8 cellular contexts compared by ENCODE assay signal in genomic region chr7:2527505-2528464, GRCh38. TPM values are rescaled to one million over a fixed set of nuclear protein-coding genes. Genes with fewer than 3 reads are reported as not detected.
DNase-seq lines count a peak whose midpoint lies in the region; ATAC-seq and TF ChIP-seq lines count a peak whose summit lies in the region.

No MANE protein-coding gene starts in this region.

- H3K27ac Mint-ChIP-seq in T-helper 1 cell treated with Interleukin-12 subunit alpha and Interleukin-12 subunit beta and Interleukin-4 antibody, amounts not matched to agents 30 μg/mL and 1 μg/mL, for 36 hours, result peak overlapping the region; percentile 93

- H3K4me1 ChIP-seq in colonic mucosa, result peaks cover 68% of the 10 kb centered on the region

- H3K27me3 Mint-ChIP-seq in T-helper 1 cell treated with Interleukin-12 subunit alpha and Interleukin-12 subunit beta and Interleukin-4 antibody, amounts not matched to agents 30 μg/mL and 1 μg/mL, for 36 hours (ENCODE audit: low read depth), result no peaks in the 10 kb centered on the region

- peak overlapping the region; percentile 75 for H3K4me3 Mint-ChIP-seq in T-helper 1 cell treated with Interleukin-12 subunit alpha and Interleukin-12 subunit beta and Interleukin-4 antibody, amounts not matched to agents 30 μg/mL and 1 μg/mL, for 36 hours

- peaks cover 18% of the 10 kb centered on the region for H3K36me3 Mint-ChIP-seq in T-helper 1 cell treated with Interleukin-12 subunit alpha and Interleukin-12 subunit beta and Interleukin-4 antibody, amounts not matched to agents 30 μg/mL and 1 μg/mL, for 36 hours (ENCODE audit: low read depth)

- H3K36me3 ChIP-seq in colonic mucosa, result no peaks in the 10 kb centered on the region

- H3K9me3 Mint-ChIP-seq in T-helper 1 cell treated with Interleukin-12 subunit alpha and Interleukin-12 subunit beta and Interleukin-4 antibody, amounts not matched to agents 30 μg/mL and 1 μg/mL, for 36 hours, result no peaks in the 10 kb centered on the region

- H3K27me3 ChIP-seq in colonic mucosa, result no peaks in the 10 kb centered on the region

- ATAC-seq in GM18868 (IDR thresholded peaks at IDR 0.05; ENCODE audit: unreplicated experiment) (no peak), HG03108 (IDR thresholded peaks at IDR 0.05; ENCODE audit: unreplicated experiment) (no peak)

- DNase-seq in stimulated activated CD4-positive, alpha-beta T cell treated with anti-CD3 and anti-CD28 coated beads, Interleukin-2, amount 100 ng/mL, for 4 hours (ENCODE audit: low read depth), result peak; percentile 62
- DNase-seq in stimulated activated CD4-positive, alpha-beta T cell treated with anti-CD3 and anti-CD28 coated beads, Interleukin-2, amount 100 ng/mL, for 48 hours, result no peak
- peak; percentile 81 for DNase-seq in colonic mucosa
- peak; percentile 80 for DNase-seq in posterior vena cava (ENCODE audit: low spot score)
- DNase-seq in NCI-H2171 (lab: John Stamatoyannopoulos, UW), result no peak

- H3K4me3 ChIP-seq in colonic mucosa, result no peak overlapping the region

- intact Hi-C loops in colonic mucosa (cut with DNase I), result no loop called here
- intact Hi-C loops in posterior vena cava (cut with DNase I), result no loop called here

- H3K9ac ChIP-seq in colonic mucosa (ENCODE audit: low read depth in 2 of 2, low read length in 2 of 2), result peak overlapping the region; percentile 44 to 76

- H3K27ac ChIP-seq in colonic mucosa, result peak overlapping the region; percentile 71

- peaks cover 35% of the 10 kb centered on the region for H3K4me1 Mint-ChIP-seq in T-helper 1 cell treated with Interleukin-12 subunit alpha and Interleukin-12 subunit beta and Interleukin-4 antibody, amounts not matched to agents 30 μg/mL and 1 μg/mL, for 36 hours (ENCODE audit: low read depth)

- TF ChIP-seq CTCF in colonic mucosa (IDR thresholded peaks at IDR 0.05), result no peak

- H3K9me3 ChIP-seq in colonic mucosa, result no peaks in the 10 kb centered on the region

RNA-seq across cellular contexts. Expression of gene LFNG, which starts 8.2 kb away (rescaled TPM):
- total RNA-seq in colonic mucosa, result 100 to 1,000 TPM in 1 of 2 donors, 10 to 100 TPM in 1; 61.4 to 105 TPM
- 10 to 100 TPM; 15.2 to 16.5 TPM for total RNA-seq in posterior vena cava

RNA-seq across cellular contexts. Expression of gene BRAT1, which starts 27.5 kb away (rescaled TPM):
- total RNA-seq in colonic mucosa (10 to 100 TPM; 19.3 to 40.0 TPM), posterior vena cava (10 to 100 TPM; 16.3 to 17.2 TPM)

RNA-seq across cellular contexts. Expression of gene IQCE, which starts 31.0 kb away (rescaled TPM):
- total RNA-seq in colonic mucosa (10 to 100 TPM; 23.2 to 36.3 TPM), posterior vena cava (10 to 100 TPM; 14.6 to 19.1 TPM)

RNA-seq across cellular contexts. Expression of gene GRIFIN, which starts 51.6 kb away (rescaled TPM):
- total RNA-seq in colonic mucosa, result not detected
- not detected for total RNA-seq in posterior vena cava

Comparison
In these comparisons a context has a peak if more than half of its experiments do, and no peak if none do; other contexts are left out.
1. DNase-seq: peak in stimulated activated CD4-positive, alpha-beta T cell treated with anti-CD3 and anti-CD28 coated beads, Interleukin-2, amount 100 ng/mL, for 4 hours (single experiment), colonic mucosa (single experiment) and posterior vena cava (single experiment); none in stimulated activated CD4-positive, alpha-beta T cell treated with anti-CD3 and anti-CD28 coated beads, Interleukin-2, amount 100 ng/mL, for 48 hours (0 of 2) and NCI-H2171 (single experiment).